8 cellular contexts compared by ENCODE assay signal in genomic region chr14:101235042-101235871, GRCh38.
A peak's percentile ranks its signal among the peaks of the same experiment; 100 is the strongest.
DNase-seq lines count a peak whose midpoint lies in the region; FAIRE-seq and TF ChIP-seq lines count a peak whose summit lies in the region.

No MANE protein-coding gene starts in this region.

- H3K36me3 ChIP-seq in GM23248 (ENCODE audit: low read depth): no peaks in the 10 kb centered on the region
- no peaks in the 10 kb centered on the region for H3K36me3 ChIP-seq in PC-9 (ENCODE audit: low read depth)

- H2AFZ ChIP-seq in GM23248 (no peak overlapping the region), PC-9 (no peak overlapping the region)

- H3K4me3 ChIP-seq in GM23248: no peak overlapping the region
- no peak overlapping the region for H3K4me3 ChIP-seq in PC-9

- H3K9ac ChIP-seq in GM23248: no peak overlapping the region

- POLR2A ChIA-PET in PC-9 (lab: Charles Lee; ENCODE audit: unreplicated experiment): no interaction called here

- TF ChIP-seq CTCF in CD14-positive monocyte (IDR thresholded peaks at IDR 0.05) (peak; percentile 81), PC-9 (conservative IDR thresholded peaks at IDR 0.05) (peak; percentile 74)

- CTCF ChIA-PET in PC-9 (lab: Charles Lee): no interaction called here

- H3F3A ChIP-seq in GM23248 (ENCODE audit: insufficient read depth): no peaks in the 10 kb centered on the region
- H3F3A ChIP-seq in PC-9 (ENCODE audit: insufficient read depth, low read depth): no peaks in the 10 kb centered on the region

- H3K79me2 ChIP-seq in GM23248 (ENCODE audit: insufficient read depth): no peaks in the 10 kb centered on the region
- no peaks in the 10 kb centered on the region for H3K79me2 ChIP-seq in PC-9 (ENCODE audit: low read depth)

- no peaks in the 10 kb centered on the region for H4K20me1 ChIP-seq in GM23248 (ENCODE audit: insufficient read depth)
- no peaks in the 10 kb centered on the region for H4K20me1 ChIP-seq in PC-9 (ENCODE audit: insufficient read depth)

- no peaks in the 10 kb centered on the region for H3K36me3 Mint-ChIP-seq in CD14-positive monocyte

- H3K4me1 ChIP-seq in GM23248 (ENCODE audit: insufficient read depth) (no peaks in the 10 kb centered on the region), PC-9 (replicated peaks; ENCODE audit: insufficient read depth) (no peaks in the 10 kb centered on the region)

- H3K4me1 Mint-ChIP-seq in CD14-positive monocyte: no peaks in the 10 kb centered on the region

- H3K27me3 ChIP-seq in GM23248 (replicated peaks; ENCODE audit: insufficient read depth): no peaks in the 10 kb centered on the region; the same call in none of the 2 replicates
- H3K27me3 ChIP-seq in PC-9 (ENCODE audit: insufficient read depth, low read depth): no peaks in the 10 kb centered on the region

- H3K27ac ChIP-seq in GM23248 (no peak overlapping the region), PC-9 (no peak overlapping the region)

- peaks cover 0 to 7% (median 4%) of the 10 kb centered on the region in 3 donors for H3K27me3 Mint-ChIP-seq in CD14-positive monocyte (ENCODE audit: low read depth in 3 of 3)

- no peak for FAIRE-seq in urothelium cell line (lab: Jason Lieb, UNC)

- H3K4me3 Mint-ChIP-seq in CD14-positive monocyte: no peak overlapping the region

- peaks cover 0 to 2% (median 0%) of the 10 kb centered on the region in 7 donors for H3K9me3 Mint-ChIP-seq in CD14-positive monocyte

- intact Hi-C loops in CD14-positive monocyte (cut with micrococcal nuclease) (loop anchor here (2.0 kb wide), 1 partner anchor 384 kb away; no protein-coding TSS in a partner anchor), PC-9 (cut with micrococcal nuclease; ENCODE audit: unreplicated experiment) (loop anchor here (10.0 kb wide), 2 partner anchors 570 to 850 kb away; no protein-coding TSS in a partner anchor)

- no peak overlapping the region for H3K27ac Mint-ChIP-seq in CD14-positive monocyte

- no TSS peak for BruUV-seq in PC-9 (replicated peaks; lab: Mats Ljungman, UMichigan)

- H3K4me2 ChIP-seq in GM23248 (ENCODE audit: unreplicated experiment) (no peak overlapping the region), PC-9 (no peak overlapping the region)

- DNase-seq in CD14-positive monocyte (ENCODE audit: low spot score) (no peak), GM23248 (peak; percentile 70), PC-9 (peak in 1 of 2 experiments; percentile 14), ecto neural progenitor cell (ENCODE audit: low spot score) (peak; percentile 82), middle frontal gyrus (ENCODE audit: extremely low spot score, low spot score) (peak; percentile 16), urothelium cell line (ENCODE audit: low spot score) (peak; percentile 66), NCI-H1048 (lab: John Stamatoyannopoulos, UW) (no peak), MV-4-11 (lab: John Stamatoyannopoulos, UW) (no peak)

- H3K9me3 ChIP-seq in GM23248 (ENCODE audit: low read depth): no peaks in the 10 kb centered on the region
- H3K9me3 ChIP-seq in PC-9 (ENCODE audit: insufficient read depth, low read depth): no peaks in the 10 kb centered on the region

- in situ Hi-C loops in GM23248 (cut with MboI): no loop called here

- no peaks in the 10 kb centered on the region for H3K9me2 ChIP-seq in GM23248 (ENCODE audit: insufficient read depth)
- H3K9me2 ChIP-seq in PC-9 (ENCODE audit: insufficient read depth): no peaks in the 10 kb centered on the region

- 54% methylated on average over 21 of the region's 21 CpGs for WGBS in GM23248 (ENCODE audit: low coverage in 1 of 2, low lambda C conversion rate in 2 of 2, missing lambda C conversion rate in 2 of 2), 2 experiments

Comparison
In these comparisons a context has a peak if more than half of its experiments do, and no peak if none do; other contexts are left out.
1. DNase-seq: peak in GM23248 (single experiment), ecto neural progenitor cell (single experiment), middle frontal gyrus (single experiment) and urothelium cell line (single experiment); none in CD14-positive monocyte (single experiment), NCI-H1048 (single experiment) and MV-4-11 (single experiment).